Comparison of ENCODE assay signal across 21 cellular contexts in genomic region chrX:34632404-34632803, GRCh38. TPM values are rescaled to one million over a fixed set of nuclear protein-coding genes. Genes with fewer than 3 reads are reported as not detected.
"Had no signal": no experiment of that assay in that cellular context is flagged by ENCODE, and none has a peak within 500 bp of the region (broad histone marks: within the 10 kb centered on the region; RNA-seq: fewer than 3 reads in every experiment).

No MANE protein-coding gene starts in this region.

- ATAC-seq: activated CD8-positive, alpha-beta T cell treated with anti-CD3 and anti-CD28 coated beads for 36 hours; activated naive CD4-positive, alpha-beta T cell treated with anti-CD3 and anti-CD28 coated beads, Interleukin-2, amount 50 U/mL, for 72 hours; body of pancreas; gastroesophageal sphincter; left colon; psoas muscle had no signal

- H3K79me2 ChIP-seq: hepatocyte, parathyroid adenoma had no signal

- H3K4me3 ChIP-seq: body of pancreas, gastroesophageal sphincter, hepatocyte, psoas muscle, tibial nerve had no signal

- H3K36me3 ChIP-seq: gastroesophageal sphincter, tibial nerve had no signal

- H2AFZ ChIP-seq: hepatocyte, parathyroid adenoma had no signal

- FAIRE-seq: keratinocyte had no signal

- H3K27me3 ChIP-seq: body of pancreas, gastroesophageal sphincter, hepatocyte had no signal

- H3K9ac ChIP-seq: parathyroid adenoma had no signal

- H3K9me3 ChIP-seq: body of pancreas, gastroesophageal sphincter, psoas muscle, tibial nerve had no signal

- H3K4me1 ChIP-seq: body of pancreas, parathyroid adenoma had no signal

- DNase-seq: activated CD4-positive, alpha-beta T cell treated with anti-CD3 and anti-CD28 coated beads for 1 hour; activated CD4-positive, alpha-beta T cell treated with anti-CD3 and anti-CD28 coated beads, Interleukin-2, amount 50 U/mL, for 1 hour; activated CD8-positive, alpha-beta T cell treated with anti-CD3 and anti-CD28 coated beads for 36 hours; activated T-cell treated with anti-CD3 and anti-CD28 coated beads, Interleukin-2, amount 50 U/mL, for 48 hours; anterior cingulate cortex; body of pancreas; left colon; mammary epithelial cell; naive B cell; psoas muscle; stimulated activated CD4-positive, alpha-beta T cell treated with anti-CD3 and anti-CD28 coated beads, Interleukin-2, amount 100 ng/mL, for 48 hours; stimulated activated naive CD4-positive, alpha-beta T cell treated with Interleukin-2 at 50 U/mL for 16 hours; SW 1271; T1000 had no signal

- H3K27ac ChIP-seq: body of pancreas, hepatocyte, parathyroid adenoma, psoas muscle, tibial nerve had no signal

- H3K4me2 ChIP-seq: hepatocyte had no signal

RNA-seq across cellular contexts. Expression of gene TMEM47, which starts 24.7 kb away (rescaled TPM):
- total RNA-seq: activated CD8-positive, alpha-beta T cell treated with anti-CD3 and anti-CD28 coated beads for 36 hours; activated naive CD4-positive, alpha-beta T cell treated with anti-CD3 and anti-CD28 coated beads, Interleukin-2, amount 50 U/mL, for 72 hours; activated T-helper 2 cell treated with anti-CD3 and anti-CD28 coated beads, Interferon-gamma antibody, Interleukin-2, Interleukin-4, amounts not matched to agents 10 μg/mL and 5 μg/mL and 100 μg/mL, durations not matched to agents 14 hours and 24 hours and 36 hours had no signal
